ENCODE assay signal across 8 cellular contexts in genomic region chr10:61867374-61867773, GRCh38. TPM values are rescaled to one million over a fixed set of nuclear protein-coding genes. Genes with fewer than 3 reads are reported as not detected.
DNase-seq lines count a peak whose midpoint lies in the region; ATAC-seq and TF ChIP-seq lines count a peak whose summit lies in the region.
"Not testable (repeated sequence)": the region's sequence is repeated elsewhere in the genome, so short reads cannot be mapped to it uniquely, and the experiment has no call there.

No MANE protein-coding gene starts in this region.

- peak overlapping the region; percentile 46 for H3K4me3 ChIP-seq in CD8-positive, alpha-beta T cell (ENCODE audit: low read depth, low read length)
- H3K4me3 ChIP-seq in brain microvascular endothelial cell (ENCODE audit: low read depth, low read length) (peak overlapping the region; percentile 20), gastroesophageal sphincter (peak overlapping the region; percentile 49 to 56), sigmoid colon (peak overlapping the region in 3 of 4 donors; percentile 40 to 49 (median 47)), thymus (ENCODE audit: low read length) (peak overlapping the region; percentile 39)

- ATAC-seq in CD8-positive, alpha-beta T cell: peak; percentile 26
- ATAC-seq in gastroesophageal sphincter; memory B cell (ENCODE audit: low read depth): not testable (repeated sequence)

- H3K27me3 ChIP-seq in CD8-positive, alpha-beta T cell (ENCODE audit: insufficient read depth, low read length); brain microvascular endothelial cell (replicated peaks); gastroesophageal sphincter; sigmoid colon; thymus (ENCODE audit: control insufficient read depth, insufficient read depth): not testable (repeated sequence)

- not testable (repeated sequence) for TF ChIP-seq CTCF in CD8-positive, alpha-beta T cell (IDR thresholded peaks at IDR 0.05); brain microvascular endothelial cell (IDR thresholded peaks at IDR 0.05; ENCODE audit: low read depth, low read length, missing control alignments); gastroesophageal sphincter (IDR thresholded peaks at IDR 0.05); sigmoid colon (IDR thresholded peaks at IDR 0.05)

- TF ChIP-seq POLR2A in gastroesophageal sphincter (IDR thresholded peaks at IDR 0.05); sigmoid colon (IDR thresholded peaks at IDR 0.05): not testable (repeated sequence)

- not testable (repeated sequence) for H3K9me3 ChIP-seq in CD8-positive, alpha-beta T cell (ENCODE audit: low read length); gastroesophageal sphincter; sigmoid colon; thymus (ENCODE audit: control insufficient read depth)

- H3K4me1 Mint-ChIP-seq in CD8-positive, alpha-beta T cell (ENCODE audit: low read depth); activated T-helper 2 cell treated with anti-CD3 and anti-CD28 coated beads, Interferon-gamma antibody, Interleukin-2, Interleukin-4, amounts not matched to agents 10 μg/mL and 5 μg/mL and 100 μg/mL, durations not matched to agents 14 hours and 24 hours and 36 hours (ENCODE audit: low read depth); memory B cell: not testable (repeated sequence)

- WGBS in gastroesophageal sphincter (ENCODE audit: low coverage in 1 of 2), 2 donors: 40% methylated on average over 4 of the region's 22 CpGs; no CpG with 5 or more reads in 1 of the 2 donors
- 77 to 90% methylated on average over 22 of the region's 22 CpGs for WGBS in sigmoid colon, 2 donors
- WGBS in thymus: 60% methylated on average over 22 of the region's 22 CpGs

- DNase-seq in CD8-positive, alpha-beta T cell: peak in 2 of 7 experiments; percentile 12 to 27
- peak; percentile 9 for DNase-seq in activated CD4-positive, alpha-beta T cell treated with anti-CD3 and anti-CD28 coated beads for 4 hours
- DNase-seq in activated T-helper 2 cell treated with anti-CD3 and anti-CD28 coated beads, Interferon-gamma antibody, Interleukin-2, Interleukin-4, amounts not matched to agents 10 μg/mL and 5 μg/mL and 100 μg/mL, durations not matched to agents 14 hours and 24 hours and 36 hours (ENCODE audit: low spot score); brain microvascular endothelial cell; sigmoid colon: not testable (repeated sequence)
- peak in 1 of 2 donors; percentile 33 for DNase-seq in memory B cell (ENCODE audit: low spot score in 2 of 2)

- H3K36me3 ChIP-seq in CD8-positive, alpha-beta T cell (ENCODE audit: insufficient read depth, low read length); brain microvascular endothelial cell (replicated peaks); gastroesophageal sphincter; sigmoid colon; thymus (ENCODE audit: control insufficient read depth, insufficient read depth): not testable (repeated sequence)

- intact Hi-C loops in CD8-positive, alpha-beta T cell (cut with DNase I, micrococcal nuclease): loop anchor here in 1 of 2 experiments (5.0 kb wide), 1 partner anchor 1050 kb away; no protein-coding TSS in a partner anchor
- intact Hi-C loops in activated T-helper 2 cell treated with anti-CD3 and anti-CD28 coated beads, Interferon-gamma antibody, Interleukin-2, Interleukin-4, amounts not matched to agents 10 μg/mL and 5 μg/mL and 100 μg/mL, durations not matched to agents 14 hours and 24 hours and 36 hours (cut with micrococcal nuclease); sigmoid colon (cut with DNase I): not testable (repeated sequence)

- H3K27me3 Mint-ChIP-seq in CD8-positive, alpha-beta T cell (ENCODE audit: low read depth); activated T-helper 2 cell treated with anti-CD3 and anti-CD28 coated beads, Interferon-gamma antibody, Interleukin-2, Interleukin-4, amounts not matched to agents 10 μg/mL and 5 μg/mL and 100 μg/mL, durations not matched to agents 14 hours and 24 hours and 36 hours (ENCODE audit: low read depth); memory B cell: not testable (repeated sequence)

- POLR2A ChIA-PET in CD8-positive, alpha-beta T cell (lab: Charles Lee): interaction anchor here (1.0 to 2.1 kb wide), 4 partner anchors 17 to 116 kb away, joined by 3 to 6 read pairs (median 5); no protein-coding TSS in a partner anchor

- H3K9me3 Mint-ChIP-seq in CD8-positive, alpha-beta T cell; activated T-helper 2 cell treated with anti-CD3 and anti-CD28 coated beads, Interferon-gamma antibody, Interleukin-2, Interleukin-4, amounts not matched to agents 10 μg/mL and 5 μg/mL and 100 μg/mL, durations not matched to agents 14 hours and 24 hours and 36 hours; memory B cell: not testable (repeated sequence)

- in situ Hi-C loops in brain microvascular endothelial cell (cut with HindIII; ENCODE audit: low pct_ligation_motif_present, low sequenced_read_pairs): not testable (repeated sequence)

- CTCF ChIA-PET in CD8-positive, alpha-beta T cell (lab: Charles Lee): interaction anchor here (0.6 to 3.4 kb wide), 9 partner anchors 14 to 572 kb away, joined by 3 to 23 read pairs (median 3); no protein-coding TSS in a partner anchor

- H3K4me1 ChIP-seq in CD8-positive, alpha-beta T cell (ENCODE audit: insufficient read depth, low read length); thymus (ENCODE audit: control insufficient read depth, insufficient read depth, low read length): not testable (repeated sequence)
- H3K4me1 ChIP-seq in gastroesophageal sphincter: peaks cover 0 to 18% (median 0%) of the 10 kb centered on the region in 3 donors
- peaks cover 0 to 20% (median 17%) of the 10 kb centered on the region in 4 donors for H3K4me1 ChIP-seq in sigmoid colon

- not testable (repeated sequence) for TF ChIP-seq EP300 in gastroesophageal sphincter (IDR thresholded peaks at IDR 0.05); sigmoid colon (IDR thresholded peaks at IDR 0.05)

- H3K27ac ChIP-seq in CD8-positive, alpha-beta T cell (ENCODE audit: low read depth, low read length): peak overlapping the region; percentile 43
- H3K27ac ChIP-seq in brain microvascular endothelial cell; thymus (ENCODE audit: low read depth): not testable (repeated sequence)
- peak overlapping the region; percentile 49 to 80 (median 62) for H3K27ac ChIP-seq in gastroesophageal sphincter
- H3K27ac ChIP-seq in sigmoid colon: peak overlapping the region; percentile 39 to 55 (median 46)

- peak overlapping the region; percentile 79 for H3K4me3 Mint-ChIP-seq in CD8-positive, alpha-beta T cell
- H3K4me3 Mint-ChIP-seq in activated T-helper 2 cell treated with anti-CD3 and anti-CD28 coated beads, Interferon-gamma antibody, Interleukin-2, Interleukin-4, amounts not matched to agents 10 μg/mL and 5 μg/mL and 100 μg/mL, durations not matched to agents 14 hours and 24 hours and 36 hours (ENCODE audit: low read depth): peak overlapping the region; percentile 21
- H3K4me3 Mint-ChIP-seq in memory B cell: peak overlapping the region; percentile 82

- peak overlapping the region; percentile 32 for H3K27ac Mint-ChIP-seq in CD8-positive, alpha-beta T cell
- not testable (repeated sequence) for H3K27ac Mint-ChIP-seq in activated T-helper 2 cell treated with anti-CD3 and anti-CD28 coated beads, Interferon-gamma antibody, Interleukin-2, Interleukin-4, amounts not matched to agents 10 μg/mL and 5 μg/mL and 100 μg/mL, durations not matched to agents 14 hours and 24 hours and 36 hours
- peak overlapping the region; percentile 60 for H3K27ac Mint-ChIP-seq in memory B cell

- H3K36me3 Mint-ChIP-seq in CD8-positive, alpha-beta T cell; activated T-helper 2 cell treated with anti-CD3 and anti-CD28 coated beads, Interferon-gamma antibody, Interleukin-2, Interleukin-4, amounts not matched to agents 10 μg/mL and 5 μg/mL and 100 μg/mL, durations not matched to agents 14 hours and 24 hours and 36 hours (ENCODE audit: low read depth); memory B cell: not testable (repeated sequence)

RNA-seq across cellular contexts. Expression of gene ARID5B, which starts 34.1 kb away (rescaled TPM):
- 10 to 100 TPM; 17.5 to 18.4 TPM for total RNA-seq in CD8-positive, alpha-beta T cell
- 34.9 and 35.7 TPM in 2 replicates for total RNA-seq in activated T-helper 2 cell treated with anti-CD3 and anti-CD28 coated beads, Interferon-gamma antibody, Interleukin-2, Interleukin-4, amounts not matched to agents 10 μg/mL and 5 μg/mL and 100 μg/mL, durations not matched to agents 14 hours and 24 hours and 36 hours
- total RNA-seq in gastroesophageal sphincter (10 to 100 TPM; 34.7 to 81.4 (median 62.5) TPM), sigmoid colon (100 to 1,000 TPM in 1 of 4 donors, 10 to 100 TPM in 3; 29.6 to 109 (median 61.1) TPM)
- polyA plus RNA-seq in sigmoid colon (10 to 100 TPM in 1 of 3 donors, 1 to 10 TPM in 2; 2.3 to 13.6 (median 3.0) TPM), thymus (11.3 TPM)

Comparison
In these comparisons a context has a peak if more than half of its experiments do, and no peak if none do; other contexts are left out.
1. H3K4me3 Mint-ChIP-seq: peak in every context shown above with its lines; median percentile 82 in memory B cell; 79 in CD8-positive, alpha-beta T cell; 21 in activated T-helper 2 cell treated with anti-CD3 and anti-CD28 coated beads, Interferon-gamma antibody, Interleukin-2, Interleukin-4, amounts not matched to agents 10 μg/mL and 5 μg/mL and 100 μg/mL, durations not matched to agents 14 hours and 24 hours and 36 hours.